ENCODE assay signal across 18 cellular contexts in genomic region chr10:76786673-76787072, GRCh38.
"Had no signal": no experiment of that assay in that cellular context is flagged by ENCODE, and none has a peak within 500 bp of the region (broad histone marks: within the 10 kb centered on the region; RNA-seq: fewer than 3 reads in every experiment).

No MANE protein-coding gene starts in this region.

- H3K9ac ChIP-seq: neural progenitor cell had no signal

- FAIRE-seq: islet of Langerhans had no signal

- H3K4me1 ChIP-seq: ascending aorta, neural progenitor cell had no signal

- H3K36me3 ChIP-seq: ascending aorta, ovary, thoracic aorta had no signal

- H3K4me1 Mint-ChIP-seq: activated naive CD4-positive, alpha-beta T cell treated with anti-CD3 and anti-CD28 coated beads, Interleukin-2, amount 50 U/mL, for 24 hours; naive thymus-derived CD4-positive, alpha-beta T cell; stimulated activated naive B cell treated with anti-CD40 and anti-IgM and Interleukin-4, amounts not matched to agents 10 μg/mL and 1 μg/mL and 100 μg/mL, for 72 hours had no signal

- H3K27ac Mint-ChIP-seq: activated naive CD4-positive, alpha-beta T cell treated with anti-CD3 and anti-CD28 coated beads, Interleukin-2, amount 50 U/mL, for 24 hours; activated T-cell treated with anti-CD3 and anti-CD28 coated beads, Interleukin-2, amount 50 U/mL, for 72 hours; dendritic cell treated with granulocyte-macrophage colony-stimulating factor and Interleukin-4, amounts not matched to agents 40 ng/mL and 50 ng/mL, for 4 days; naive thymus-derived CD4-positive, alpha-beta T cell; stimulated activated naive B cell treated with anti-CD40 and anti-IgM and Interleukin-4, amounts not matched to agents 10 μg/mL and 1 μg/mL and 100 μg/mL, for 72 hours had no signal

- H3K9me3 ChIP-seq: ovary, thoracic aorta had no signal

- H3K9me3 Mint-ChIP-seq: dendritic cell treated with granulocyte-macrophage colony-stimulating factor and Interleukin-4, amounts not matched to agents 40 ng/mL and 50 ng/mL, for 4 days had no signal

- H3K27ac ChIP-seq: ascending aorta, neural progenitor cell, ovary, thoracic aorta, VCaP had no signal

- H3K27me3 Mint-ChIP-seq: activated naive CD4-positive, alpha-beta T cell treated with anti-CD3 and anti-CD28 coated beads, Interleukin-2, amount 50 U/mL, for 24 hours; naive thymus-derived CD4-positive, alpha-beta T cell; stimulated activated naive B cell treated with anti-CD40 and anti-IgM and Interleukin-4, amounts not matched to agents 10 μg/mL and 1 μg/mL and 100 μg/mL, for 72 hours had no signal

- H2AFZ ChIP-seq: neural progenitor cell had no signal

- H3K4me3 Mint-ChIP-seq: activated naive CD4-positive, alpha-beta T cell treated with anti-CD3 and anti-CD28 coated beads, Interleukin-2, amount 50 U/mL, for 24 hours; activated T-cell treated with anti-CD3 and anti-CD28 coated beads, Interleukin-2, amount 50 U/mL, for 72 hours; dendritic cell treated with granulocyte-macrophage colony-stimulating factor and Interleukin-4, amounts not matched to agents 40 ng/mL and 50 ng/mL, for 4 days; naive thymus-derived CD4-positive, alpha-beta T cell; neural progenitor cell; stimulated activated naive B cell treated with anti-CD40 and anti-IgM and Interleukin-4, amounts not matched to agents 10 μg/mL and 1 μg/mL and 100 μg/mL, for 72 hours had no signal

- H3K27me3 ChIP-seq: ascending aorta, neural progenitor cell, ovary had no signal

- H3K4me3 ChIP-seq: ascending aorta, neural progenitor cell, ovary, thoracic aorta had no signal

- H3K4me2 ChIP-seq: neural progenitor cell had no signal

- DNase-seq: activated CD4-positive, CD25-positive, alpha-beta regulatory T cell treated with anti-CD3 and anti-CD28 coated beads, Interleukin-2, amount 50 U/mL, for 72 hours; activated CD8-positive, alpha-beta memory T cell treated with anti-CD3 and anti-CD28 coated beads for 24 hours; activated CD8-positive, alpha-beta memory T cell treated with anti-CD3 and anti-CD28 coated beads, Interleukin-2, amount 50 U/mL, for 48 hours; activated effector memory CD4-positive, alpha-beta T cell treated with anti-CD3 and anti-CD28 coated beads, Interleukin-2, amount 50 U/mL, for 16 hours; activated T-cell treated with anti-CD3 and anti-CD28 coated beads, Interleukin-2, amount 50 U/mL, for 72 hours; effector CD8-positive, alpha-beta T cell; midbrain; naive thymus-derived CD4-positive, alpha-beta T cell; ovary; stimulated activated naive B cell treated with anti-CD40 and anti-IgM and Interleukin-4, amounts not matched to agents 10 μg/mL and 1 μg/mL and 100 μg/mL, for 72 hours; T-helper 2 cell had no signal

- H3K36me3 Mint-ChIP-seq: naive thymus-derived CD4-positive, alpha-beta T cell; stimulated activated naive B cell treated with anti-CD40 and anti-IgM and Interleukin-4, amounts not matched to agents 10 μg/mL and 1 μg/mL and 100 μg/mL, for 72 hours had no signal
